ENCODE assay signal across 1 cellular context in the genomic region with DNA sequence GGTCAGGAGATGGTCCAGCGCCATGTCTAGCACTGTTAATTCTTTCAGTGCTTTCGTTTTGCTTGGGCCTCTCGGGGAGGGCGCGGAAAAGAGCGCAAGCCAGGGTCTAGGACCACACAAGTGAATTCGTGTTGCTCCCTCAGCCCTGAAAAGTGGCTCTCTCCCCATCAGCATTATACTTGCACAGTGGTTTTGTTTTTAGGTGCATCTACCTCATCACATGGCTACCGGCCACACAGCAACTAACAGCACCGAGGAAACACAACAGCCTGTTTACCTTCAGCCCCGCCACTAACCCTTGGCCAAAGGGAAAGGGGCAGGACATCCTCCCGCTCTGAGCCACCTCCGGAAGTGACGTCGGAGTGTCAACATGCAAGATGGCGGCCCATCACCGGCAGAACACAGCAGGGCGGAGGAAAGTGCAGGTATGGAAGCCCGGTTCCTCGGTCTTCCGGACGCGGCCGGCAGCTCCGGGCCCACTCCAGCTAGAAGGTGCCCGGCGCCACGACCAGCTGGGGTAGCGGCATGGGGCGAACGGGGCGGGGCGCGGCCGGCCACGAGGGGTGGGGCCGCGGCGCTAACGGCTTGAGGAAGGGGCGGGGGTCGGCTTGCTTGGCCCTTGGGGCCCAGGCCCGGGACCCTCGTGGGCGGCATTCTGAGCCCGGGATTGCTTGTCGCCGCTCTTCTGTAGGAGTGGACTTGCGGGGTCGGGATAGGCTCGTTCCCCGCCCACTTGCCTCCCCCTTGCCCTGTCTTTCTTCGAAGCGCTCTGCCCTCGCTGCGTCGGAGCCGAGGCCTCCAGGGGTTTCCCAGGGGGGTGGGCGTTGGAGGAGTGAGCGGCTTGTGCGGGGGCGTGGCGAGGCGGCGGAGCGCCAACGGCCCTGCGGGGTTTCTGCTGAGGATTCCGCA.
TF ChIP-seq lines count a peak whose summit lies in the region.

Gene SCN11A (minus strand): TSS at position 296 of the 909 bp plus-strand sequence. CDS start 101,582 bp downstream, outside the sequence.
Gene WDR48 (plus strand): TSS at position 368 of the 909 bp plus-strand sequence. CDS start 10 bp downstream, at position 378.

TF ChIP-seq in HepG2, 621 proteins besides CTCF, POLR2A, EP300 and RAD21 (continued from another document and continues in another):
- TF ChIP-seq AFF4 (CRISPR knock-in tag; IDR thresholded peaks at IDR 0.05) (peak; percentile 82; the same call in 1 of the 2 replicates), ZNF513 (CRISPR knock-in tag; conservative IDR thresholded peaks at IDR 0.05) (no peak), ZNF792 (CRISPR knock-in tag; IDR thresholded peaks at IDR 0.05) (peak; percentile 46; the same call in 1 of the 2 replicates), ZSCAN9 (CRISPR knock-in tag; IDR thresholded peaks at IDR 0.05; ENCODE audit: borderline replicate concordance) (peak; percentile 32), BCL6 (CRISPR knock-in tag; IDR thresholded peaks at IDR 0.05) (no peak; the same call in 1 of the 2 replicates), ZNF709 (CRISPR knock-in tag; IDR thresholded peaks at IDR 0.05) (peak; percentile 60; the same call in 1 of the 2 replicates), ZNF251 (CRISPR knock-in tag; IDR thresholded peaks at IDR 0.05) (peak; percentile 62; the same call in 1 of the 2 replicates), NR2C2 (CRISPR knock-in tag; IDR thresholded peaks at IDR 0.05; ENCODE audit: borderline replicate concordance) (peak; percentile 89), ZNF710 (CRISPR knock-in tag; IDR thresholded peaks at IDR 0.05; ENCODE audit: borderline replicate concordance) (peak; percentile 39; the same call in 1 of the 2 replicates), TFE3 (CRISPR knock-in tag; IDR thresholded peaks at IDR 0.05) (peak; percentile 40; the same call in 1 of the 2 replicates), SP1 (IDR thresholded peaks at IDR 0.05) (no peak), SP1 (CRISPR knock-in tag; IDR thresholded peaks at IDR 0.05) (peak; percentile 75; the same call in 1 of the 2 replicates), CENPX (CRISPR knock-in tag; IDR thresholded peaks at IDR 0.05) (no peak), YY1 (IDR thresholded peaks at IDR 0.05; ENCODE audit: insufficient read depth, insufficient replicate concordance, low read depth, low read length) (peak; percentile 98), ZNF235 (CRISPR knock-in tag; IDR thresholded peaks at IDR 0.05; ENCODE audit: borderline replicate concordance) (no peak), ZNF564 (CRISPR knock-in tag; IDR thresholded peaks at IDR 0.05) (peak; percentile 91), ARID4A (CRISPR knock-in tag; IDR thresholded peaks at IDR 0.05; ENCODE audit: borderline replicate concordance) (peak; percentile 89), ZNF749 (CRISPR knock-in tag; IDR thresholded peaks at IDR 0.05; ENCODE audit: borderline replicate concordance) (no peak; the same call in 1 of the 2 replicates), RXRB (CRISPR knock-in tag; IDR thresholded peaks at IDR 0.05; ENCODE audit: borderline replicate concordance) (0 out of 2 replicates have a peak, but pooled peaks have one; percentile 1), ETV5 (CRISPR knock-in tag; IDR thresholded peaks at IDR 0.05; ENCODE audit: borderline replicate concordance) (peak; percentile 93), KLF6 (CRISPR knock-in tag; IDR thresholded peaks at IDR 0.05) (peak; percentile 74), WIZ (CRISPR knock-in tag; IDR thresholded peaks at IDR 0.05) (peak; percentile 93; the same call in 1 of the 2 replicates)
- TF ChIP-seq, protein P1, sequence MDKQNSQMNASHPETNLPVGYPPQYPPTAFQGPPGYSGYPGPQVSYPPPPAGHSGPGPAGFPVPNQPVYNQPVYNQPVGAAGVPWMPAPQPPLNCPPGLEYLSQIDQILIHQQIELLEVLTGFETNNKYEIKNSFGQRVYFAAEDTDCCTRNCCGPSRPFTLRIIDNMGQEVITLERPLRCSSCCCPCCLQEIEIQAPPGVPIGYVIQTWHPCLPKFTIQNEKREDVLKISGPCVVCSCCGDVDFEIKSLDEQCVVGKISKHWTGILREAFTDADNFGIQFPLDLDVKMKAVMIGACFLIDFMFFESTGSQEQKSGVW (CRISPR knock-in tag; IDR thresholded peaks at IDR 0.05; ENCODE audit: borderline replicate concordance) = no peak; the same call in 1 of the 2 replicates
- TF ChIP-seq, protein P2, sequence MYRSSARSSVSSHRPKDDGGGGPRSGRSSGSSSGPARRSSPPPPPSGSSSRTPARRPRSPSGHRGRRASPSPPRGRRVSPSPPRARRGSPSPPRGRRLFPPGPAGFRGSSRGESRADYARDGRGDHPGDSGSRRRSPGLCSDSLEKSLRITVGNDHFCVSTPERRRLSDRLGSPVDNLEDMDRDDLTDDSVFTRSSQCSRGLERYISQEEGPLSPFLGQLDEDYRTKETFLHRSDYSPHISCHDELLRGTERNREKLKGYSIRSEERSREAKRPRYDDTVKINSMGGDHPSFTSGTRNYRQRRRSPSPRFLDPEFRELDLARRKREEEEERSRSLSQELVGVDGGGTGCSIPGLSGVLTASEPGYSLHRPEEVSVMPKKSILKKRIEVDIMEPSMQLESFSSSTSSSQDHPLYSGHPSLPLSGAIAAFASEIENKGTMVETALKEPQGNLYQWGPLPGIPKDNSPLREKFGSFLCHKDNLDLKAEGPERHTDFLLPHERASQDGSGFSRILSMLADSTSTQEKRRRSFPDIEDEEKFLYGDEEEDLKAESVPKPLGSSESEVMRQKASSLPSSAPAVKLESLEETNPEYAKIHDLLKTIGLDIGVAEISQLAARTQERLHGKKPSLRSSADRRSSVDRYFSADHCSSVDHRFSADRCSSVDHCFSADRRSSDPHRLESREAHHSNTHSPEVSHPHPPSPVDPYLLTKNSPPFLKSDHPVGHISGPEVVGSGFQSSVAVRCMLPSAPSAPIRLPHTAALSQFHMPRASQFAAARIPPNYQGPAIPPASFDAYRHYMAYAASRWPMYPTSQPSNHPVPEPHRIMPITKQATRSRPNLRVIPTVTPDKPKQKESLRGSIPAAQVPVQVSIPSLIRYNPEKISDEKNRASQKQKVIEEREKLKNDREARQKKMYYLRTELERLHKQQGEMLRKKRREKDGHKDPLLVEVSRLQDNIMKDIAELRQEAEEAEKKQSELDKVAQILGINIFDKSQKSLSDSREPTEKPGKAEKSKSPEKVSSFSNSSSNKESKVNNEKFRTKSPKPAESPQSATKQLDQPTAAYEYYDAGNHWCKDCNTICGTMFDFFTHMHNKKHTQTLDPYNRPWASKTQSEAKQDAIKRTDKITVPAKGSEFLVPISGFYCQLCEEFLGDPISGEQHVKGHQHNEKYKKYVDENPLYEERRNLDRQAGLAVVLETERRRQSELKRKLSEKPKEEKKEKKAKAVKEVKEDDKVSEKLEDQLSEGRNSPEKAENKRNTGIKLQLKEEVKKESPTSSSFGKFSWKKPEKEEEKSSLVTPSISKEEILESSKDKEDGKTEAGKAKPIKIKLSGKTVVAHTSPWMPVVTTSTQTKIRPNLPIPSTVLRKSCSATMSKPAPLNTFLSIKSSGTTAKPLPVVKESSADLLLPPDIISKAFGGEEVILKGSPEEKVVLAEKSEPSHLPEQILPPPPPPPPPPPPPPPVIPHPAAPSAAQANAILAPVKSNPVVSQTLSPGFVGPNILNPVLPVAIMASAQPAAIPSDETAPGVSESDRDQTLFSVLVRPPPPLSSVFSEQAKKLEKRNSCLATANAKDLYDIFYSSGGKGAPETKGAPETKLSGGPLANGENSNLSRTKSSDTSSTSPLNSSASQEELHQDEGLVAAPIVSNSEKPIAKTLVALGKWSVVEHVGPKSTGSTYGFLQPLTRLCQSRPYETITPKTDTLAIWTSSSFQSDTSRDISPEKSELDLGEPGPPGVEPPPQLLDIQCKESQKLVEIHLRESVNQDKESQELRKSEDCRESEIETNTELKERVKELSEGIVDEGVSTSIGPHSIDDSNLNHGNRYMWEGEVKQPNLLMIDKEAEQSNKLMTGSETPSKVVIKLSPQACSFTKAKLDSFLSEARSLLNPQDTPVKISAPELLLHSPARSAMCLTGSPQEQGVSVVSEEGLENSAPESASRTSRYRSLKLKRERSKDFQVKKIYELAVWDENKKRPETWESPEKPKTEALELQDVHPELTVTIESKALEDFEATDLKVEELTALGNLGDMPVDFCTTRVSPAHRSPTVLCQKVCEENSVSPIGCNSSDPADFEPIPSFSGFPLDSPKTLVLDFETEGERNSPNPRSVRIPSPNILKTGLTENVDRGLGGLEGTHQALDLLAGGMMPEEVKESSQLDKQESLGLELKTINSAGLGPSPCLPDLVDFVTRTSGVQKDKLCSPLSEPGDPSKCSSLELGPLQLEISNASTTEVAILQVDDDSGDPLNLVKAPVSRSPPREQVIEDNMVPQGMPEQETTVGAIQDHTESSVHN (CRISPR knock-in tag; IDR thresholded peaks at IDR 0.05) = no peak
